Comparison of ENCODE assay signal across 14 cellular contexts in genomic region chr7:121002-121401, GRCh38.
"Had no signal": no experiment of that assay in that cellular context is flagged by ENCODE, and none has a peak within 500 bp of the region (broad histone marks: within the 10 kb centered on the region; RNA-seq: fewer than 3 reads in every experiment).

No MANE protein-coding gene starts in this region.

- H3K9me3 ChIP-seq: heart left ventricle, transverse colon had no signal

- H3K4me3 Mint-ChIP-seq: activated T-helper 1 cell treated with anti-CD3 and anti-CD28 coated beads, Interleukin-12 subunit alpha, Interleukin-12 subunit beta, Interleukin-2, Interleukin-4 antibody, amounts not matched to agents 30 ng/mL and 10 ng/mL and 1 ng/mL, durations not matched to agents 14 hours and 24 hours and 36 hours; naive B cell had no signal

- H3K27ac ChIP-seq: heart left ventricle, transverse colon had no signal

- H3K36me3 ChIP-seq: heart left ventricle, transverse colon had no signal

- DNase-seq: activated CD4-positive, alpha-beta T cell treated with anti-CD3 and anti-CD28 coated beads for 48 hours; activated naive CD4-positive, alpha-beta T cell; anterior cingulate cortex; cerebellar nuclear complex; naive B cell; retina; stimulated activated CD4-positive, alpha-beta T cell treated with anti-CD3 and anti-CD28 coated beads, Interleukin-15, amount 100 ng/mL, for 24 hours; stimulated activated CD4-positive, alpha-beta T cell treated with anti-CD3 and anti-CD28 coated beads, Interleukin-4, amount 100 ng/mL, for 1 hour; stimulated activated naive CD4-positive, alpha-beta T cell; substantia nigra; T-helper 2 cell; transverse colon had no signal

- H3K36me3 Mint-ChIP-seq: naive B cell had no signal

- H3K4me3 ChIP-seq: heart left ventricle, transverse colon had no signal

- ATAC-seq: heart left ventricle had no signal

- H3K27ac Mint-ChIP-seq: activated T-helper 1 cell treated with anti-CD3 and anti-CD28 coated beads, Interleukin-12 subunit alpha, Interleukin-12 subunit beta, Interleukin-2, Interleukin-4 antibody, amounts not matched to agents 30 ng/mL and 10 ng/mL and 1 ng/mL, durations not matched to agents 14 hours and 24 hours and 36 hours had no signal

- H3K9me3 Mint-ChIP-seq: activated T-helper 1 cell treated with anti-CD3 and anti-CD28 coated beads, Interleukin-12 subunit alpha, Interleukin-12 subunit beta, Interleukin-2, Interleukin-4 antibody, amounts not matched to agents 30 ng/mL and 10 ng/mL and 1 ng/mL, durations not matched to agents 14 hours and 24 hours and 36 hours had no signal
